Comparison of ENCODE assay signal across 8 cellular contexts in genomic region chr16:67847064-67847861, GRCh38. TPM values are rescaled to one million over a fixed set of nuclear protein-coding genes. Genes with fewer than 3 reads are reported as not detected.
A peak's percentile ranks its signal among the peaks of the same experiment; 100 is the strongest.
DNase-seq lines count a peak whose midpoint lies in the region; ATAC-seq and TF ChIP-seq lines count a peak whose summit lies in the region.

A gene with protein sequence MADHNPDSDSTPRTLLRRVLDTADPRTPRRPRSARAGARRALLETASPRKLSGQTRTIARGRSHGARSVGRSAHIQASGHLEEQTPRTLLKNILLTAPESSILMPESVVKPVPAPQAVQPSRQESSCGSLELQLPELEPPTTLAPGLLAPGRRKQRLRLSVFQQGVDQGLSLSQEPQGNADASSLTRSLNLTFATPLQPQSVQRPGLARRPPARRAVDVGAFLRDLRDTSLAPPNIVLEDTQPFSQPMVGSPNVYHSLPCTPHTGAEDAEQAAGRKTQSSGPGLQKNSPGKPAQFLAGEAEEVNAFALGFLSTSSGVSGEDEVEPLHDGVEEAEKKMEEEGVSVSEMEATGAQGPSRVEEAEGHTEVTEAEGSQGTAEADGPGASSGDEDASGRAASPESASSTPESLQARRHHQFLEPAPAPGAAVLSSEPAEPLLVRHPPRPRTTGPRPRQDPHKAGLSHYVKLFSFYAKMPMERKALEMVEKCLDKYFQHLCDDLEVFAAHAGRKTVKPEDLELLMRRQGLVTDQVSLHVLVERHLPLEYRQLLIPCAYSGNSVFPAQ (minus strand): TSS chr16:67847693. CDS start chr16:67833859, 13,834 bp downstream.

- H3K27me3 Mint-ChIP-seq in activated naive CD4-positive, alpha-beta T cell treated with anti-CD3 and anti-CD28 coated beads, Interleukin-2, amount 10 ng/mL, durations not matched to agents 7 days and 5 days = no peaks in the 10 kb centered on the region

- ATAC-seq in omental fat pad (ENCODE audit: low FRiP score) = peak; percentile 36

- TF ChIP-seq CTCF in omental fat pad (IDR thresholded peaks at IDR 0.05) = no peak

- peaks cover 21% of the 10 kb centered on the region for H3K36me3 Mint-ChIP-seq in activated naive CD4-positive, alpha-beta T cell treated with anti-CD3 and anti-CD28 coated beads, Interleukin-2, amount 10 ng/mL, durations not matched to agents 7 days and 5 days

- DNase-seq in activated gamma-delta T cell treated with Interleukin-2 at 50 U/mL for 16 hours (peak; percentile 54), activated gamma-delta T cell (lab: John Stamatoyannopoulos, UW) (no peak), HEK293T (ENCODE audit: extremely low spot score) (peak; percentile 28), M059J (ENCODE audit: low read depth) (peak; percentile 86), glomerular visceral epithelial cell (ENCODE audit: extremely low spot score) (peak; percentile 77), omental fat pad (ENCODE audit: low spot score) (no peak), cortex of kidney (lab: John Stamatoyannopoulos, UW) (no peak)
- peak; percentile 76 for DNase-seq in activated naive CD4-positive, alpha-beta T cell treated with anti-CD3 and anti-CD28 coated beads, Interleukin-2, amount 10 ng/mL, durations not matched to agents 7 days and 5 days

- peak within 1 kb of the TSS; percentile 95 for H3K4me3 Mint-ChIP-seq in activated naive CD4-positive, alpha-beta T cell treated with anti-CD3 and anti-CD28 coated beads, Interleukin-2, amount 10 ng/mL, durations not matched to agents 7 days and 5 days

- POLR2A ChIA-PET in HEK293T (lab: Yijun Ruan, JAX) = interaction anchor here (0.7 to 1.7 kb wide), 6 partner anchors 10 to 187 kb away, joined by 3 to 5 read pairs (median 3); partner anchors contain the start of gene ACD

- no peaks in the 10 kb centered on the region for H3K9me3 Mint-ChIP-seq in activated naive CD4-positive, alpha-beta T cell treated with anti-CD3 and anti-CD28 coated beads, Interleukin-2, amount 10 ng/mL, durations not matched to agents 7 days and 5 days

- peaks cover 55% of the 10 kb centered on the region for H3K4me1 Mint-ChIP-seq in activated naive CD4-positive, alpha-beta T cell treated with anti-CD3 and anti-CD28 coated beads, Interleukin-2, amount 10 ng/mL, durations not matched to agents 7 days and 5 days

- H3K27ac Mint-ChIP-seq in activated naive CD4-positive, alpha-beta T cell treated with anti-CD3 and anti-CD28 coated beads, Interleukin-2, amount 10 ng/mL, durations not matched to agents 7 days and 5 days = peak within 1 kb of the TSS; percentile 88

- CTCF ChIA-PET in HEK293T (lab: Yijun Ruan, JAX) = no interaction called here
- CTCF ChIA-PET in activated naive CD4-positive, alpha-beta T cell treated with anti-CD3 and anti-CD28 coated beads, Interleukin-2, amount 10 ng/mL, durations not matched to agents 7 days and 5 days (lab: Charles Lee) = interaction anchor here (1.2 kb wide), 2 partner anchors 31 to 175 kb away, joined by 3 read pairs; no protein-coding TSS in a partner anchor

TF ChIP-seq in HEK293T, 16 proteins besides CTCF, POLR2A, EP300 and RAD21:
- TF ChIP-seq SUZ12 (IDR thresholded peaks at IDR 0.05) (no peak), HDGF (IDR thresholded peaks at IDR 0.05; ENCODE audit: borderline replicate concordance) (no peak), ELF4 (IDR thresholded peaks at IDR 0.05) (no peak), FOXM1 (IDR thresholded peaks at IDR 0.05; ENCODE audit: borderline replicate concordance) (no peak), FOXA1 (IDR thresholded peaks at IDR 0.05) (no peak)

RNA-seq across cellular contexts. Expression of the gene that starts here (rescaled TPM):
- total RNA-seq in M059J (2014; rRNA removed; shearing (Covaris generic)) = 18.0 and 25.0 TPM in 2 replicates
- total RNA-seq in omental fat pad = 100 to 1,000 TPM in 1 of 4 donors, 10 to 100 TPM in 3; 22.9 to 135 (median 37.8) TPM

Comparison
In these comparisons a context has a peak if more than half of its experiments do, and no peak if none do; other contexts are left out.
1. DNase-seq: peak in activated gamma-delta T cell treated with Interleukin-2 at 50 U/mL for 16 hours (single experiment), HEK293T (single experiment), M059J (single experiment), activated naive CD4-positive, alpha-beta T cell treated with anti-CD3 and anti-CD28 coated beads, Interleukin-2, amount 10 ng/mL, durations not matched to agents 7 days and 5 days (single experiment) and glomerular visceral epithelial cell (single experiment); none in activated gamma-delta T cell (single experiment), omental fat pad (single experiment) and cortex of kidney (single experiment).